ENCODE assay signal across 1 cellular context in genomic region chr2:41836944-41837343, GRCh38.
A peak's percentile ranks its signal among the peaks of the same experiment; 100 is the strongest.
TF ChIP-seq lines count a peak whose summit lies in the region.

No MANE protein-coding gene starts in this region.

TF ChIP-seq in GM12878, 131 proteins besides CTCF, POLR2A, EP300 and RAD21 (continued from another document):
- TF ChIP-seq PKNOX1 (IDR thresholded peaks at IDR 0.05) (no peak), CHD1 (IDR thresholded peaks at IDR 0.05; ENCODE audit: low read depth, low read length) (no peak), RCOR1 (conservative IDR thresholded peaks at IDR 0.05; ENCODE audit: low read depth, low read length) (0 out of 2 replicates have a peak, but pooled peaks have one; percentile 81), E2F4 (IDR thresholded peaks at IDR 0.05; ENCODE audit: low read depth, low read length) (no peak), ASH2L (IDR thresholded peaks at IDR 0.05; ENCODE audit: borderline replicate concordance, low read depth) (no peak), REST (IDR thresholded peaks at IDR 0.05; ENCODE audit: low read depth, low read length) (peak; percentile 99), SREBF1 (IDR thresholded peaks at IDR 0.05; ENCODE audit: low read length) (peak; percentile 88), ESRRA (IDR thresholded peaks at IDR 0.05; ENCODE audit: low read length) (peak; percentile 99), HCFC1 (IDR thresholded peaks at IDR 0.05; ENCODE audit: low read length) (no peak), NR2F1 (conservative IDR thresholded peaks at IDR 0.05) (peak; percentile 56), IRF5 (IDR thresholded peaks at IDR 0.05; ENCODE audit: borderline replicate concordance) (no peak), CBX3 (IDR thresholded peaks at IDR 0.05; ENCODE audit: borderline replicate concordance, low read depth) (no peak), STAT3 (IDR thresholded peaks at IDR 0.05; ENCODE audit: low read depth, low read length) (no peak), DPF2 (IDR thresholded peaks at IDR 0.05) (no peak), KAT2A (conservative IDR thresholded peaks at IDR 0.05; ENCODE audit: control insufficient read depth, low read depth, low read length) (no peak), YY1 (IDR thresholded peaks at IDR 0.05; ENCODE audit: low read depth, low read length) (0 out of 2 replicates have a peak, but pooled peaks have one; percentile 13)
